In the genomic region with DNA sequence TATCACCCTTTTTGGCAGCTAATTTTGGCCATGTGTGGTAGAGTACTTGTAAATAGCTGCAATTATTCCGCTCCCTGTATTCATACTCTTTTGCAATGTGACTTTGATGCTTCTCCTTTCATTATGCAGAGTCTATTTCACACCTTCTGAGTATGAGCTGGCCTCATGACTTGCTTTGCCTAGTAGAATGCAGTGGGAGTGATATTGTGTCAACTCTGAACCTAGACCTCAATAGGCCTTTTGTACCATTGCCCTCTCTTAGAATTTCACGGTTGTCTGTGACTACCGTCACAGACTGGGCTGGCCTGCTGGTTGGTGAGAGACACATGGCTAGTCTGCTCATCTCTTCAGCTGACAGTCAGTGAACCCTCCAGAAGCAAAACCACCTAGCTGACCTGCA, we compare ENCODE assay signal across 18 cellular contexts.
"Had no signal": no experiment of that assay in that cellular context is flagged by ENCODE, and none has a peak within 500 bp of the region (broad histone marks: within the 10 kb centered on the region; RNA-seq: fewer than 3 reads in every experiment).

No MANE protein-coding gene starts in this region.

- H3K27me3 Mint-ChIP-seq: dendritic cell treated with granulocyte-macrophage colony-stimulating factor and Interleukin-4, amounts not matched to agents 40 ng/mL and 50 ng/mL, for 4 days had no signal

- DNase-seq: colonic mucosa; cortex of kidney; effector CD8-positive, alpha-beta T cell; effector memory CD8-positive, alpha-beta T cell; foreskin keratinocyte; gastrocnemius medialis; glutamatergic neuron; head of caudate nucleus; heart right ventricle; hippocampal formation; left cardiac atrium; left lung; left ventricle myocardium superior; lower lobe of right lung; mesenchymal stem cell; midbrain had no signal

- H3K9me3 ChIP-seq: colonic mucosa, esophagus muscularis mucosa, gastrocnemius medialis, heart right ventricle, left lung, lower lobe of right lung had no signal

- H3K4me3 Mint-ChIP-seq: dendritic cell treated with granulocyte-macrophage colony-stimulating factor and Interleukin-4, amounts not matched to agents 40 ng/mL and 50 ng/mL, for 4 days; effector memory CD8-positive, alpha-beta T cell had no signal

- ATAC-seq: effector memory CD8-positive, alpha-beta T cell; foreskin keratinocyte; gastrocnemius medialis; heart right ventricle; left cardiac atrium; left lung; left ventricle myocardium superior; lower lobe of right lung had no signal

- H3K4me3 ChIP-seq: colonic mucosa, esophagus muscularis mucosa, gastrocnemius medialis, heart right ventricle, left lung, lower lobe of right lung had no signal

- H3K27me3 ChIP-seq: colonic mucosa, esophagus muscularis mucosa, foreskin keratinocyte, left lung had no signal

- H3K27ac Mint-ChIP-seq: dendritic cell treated with granulocyte-macrophage colony-stimulating factor and Interleukin-4, amounts not matched to agents 40 ng/mL and 50 ng/mL, for 4 days; effector memory CD8-positive, alpha-beta T cell had no signal

- H3K4me1 ChIP-seq: colonic mucosa, esophagus muscularis mucosa, foreskin keratinocyte, gastrocnemius medialis, heart right ventricle, left lung, lower lobe of right lung had no signal

- H3K9me3 Mint-ChIP-seq: dendritic cell treated with granulocyte-macrophage colony-stimulating factor and Interleukin-4, amounts not matched to agents 40 ng/mL and 50 ng/mL, for 4 days; effector memory CD8-positive, alpha-beta T cell had no signal

- H3K36me3 ChIP-seq: colonic mucosa, esophagus muscularis mucosa, gastrocnemius medialis, heart right ventricle, left lung, lower lobe of right lung had no signal

- H3K27ac ChIP-seq: colonic mucosa, esophagus muscularis mucosa, foreskin keratinocyte, gastrocnemius medialis, heart right ventricle, left lung, lower lobe of right lung had no signal
